Comparison of ENCODE assay signal across 8 cellular contexts in genomic region chr2:10813085-10813748, GRCh38. TPM values are rescaled to one million over a fixed set of nuclear protein-coding genes. Genes with fewer than 3 reads are reported as not detected.
DNase-seq lines count a peak whose midpoint lies in the region; ATAC-seq, FAIRE-seq and TF ChIP-seq lines count a peak whose summit lies in the region.

No MANE protein-coding gene starts in this region.

- H3K36me3 ChIP-seq in HAP-1 (replicated peaks), result peaks cover 11% of the 10 kb centered on the region
- H3K36me3 ChIP-seq in gastrocnemius medialis, result no peaks in the 10 kb centered on the region

- TF ChIP-seq CTCF in foreskin fibroblast (IDR thresholded peaks at IDR 0.05; ENCODE audit: low read depth, low read length) (no peak), gastrocnemius medialis (IDR thresholded peaks at IDR 0.05 in 4 of 5, conservative IDR thresholded peaks at IDR 0.05 in 1 of 5) (no peak), GM13976 (IDR thresholded peaks at IDR 0.05; ENCODE audit: borderline replicate concordance, control extremely low read depth, extremely low read depth, insufficient read depth, missing control alignments) (no peak), GM10266 (IDR thresholded peaks at IDR 0.05; ENCODE audit: control insufficient read depth, insufficient read depth, low read depth, missing control alignments) (no peak)

- TF ChIP-seq POLR2A in gastrocnemius medialis (IDR thresholded peaks at IDR 0.05), result no peak

- peak overlapping the region; percentile 73 to 94 (median 78) for H3K27ac ChIP-seq in gastrocnemius medialis

- H3K4me3 Mint-ChIP-seq in T-helper 17 cell, result peak overlapping the region; percentile 84

- no peak for DNase-seq in HAP-1 (ENCODE audit: low spot score in 2 of 2)
- DNase-seq in T-helper 17 cell, result no peak
- DNase-seq in foreskin fibroblast, result no peak
- DNase-seq in gastrocnemius medialis, result no peak
- DNase-seq in HuH-7.5 (ENCODE audit: low spot score), result no peak
- DNase-seq in GM13976 (ENCODE audit: low spot score), result no peak
- no peak for DNase-seq in frontal cortex (ENCODE audit: low spot score in 2 of 2)
- DNase-seq in GM10266 (ENCODE audit: extremely low spot score), result no peak

- H3K9me3 ChIP-seq in HAP-1 (no peaks in the 10 kb centered on the region), T-helper 17 cell (ENCODE audit: control insufficient read depth, low read length, poor library complexity, severe bottlenecking) (no peaks in the 10 kb centered on the region), gastrocnemius medialis (no peaks in the 10 kb centered on the region)

- no peak for ATAC-seq in T-helper 17 cell
- peak; percentile 24 to 42 for ATAC-seq in gastrocnemius medialis

- peak overlapping the region; percentile 51 for H3K27ac Mint-ChIP-seq in T-helper 17 cell

- H3K27me3 ChIP-seq in HAP-1 (ENCODE audit: low read depth) (no peaks in the 10 kb centered on the region), gastrocnemius medialis (no peaks in the 10 kb centered on the region)

- peak overlapping the region; percentile 76 for H3K4me3 ChIP-seq in HAP-1
- peak overlapping the region; percentile 54 to 60 for H3K4me3 ChIP-seq in foreskin fibroblast (ENCODE audit: low read depth in 1 of 2, low read length in 2 of 2)
- H3K4me3 ChIP-seq in gastrocnemius medialis, result peak overlapping the region; percentile 64 to 87 (median 75)

- H3K4me1 ChIP-seq in HAP-1 (peaks cover 20% of the 10 kb centered on the region), gastrocnemius medialis (peaks cover 20 to 25% of the 10 kb centered on the region in 2 donors)

- intact Hi-C loops in gastrocnemius medialis (cut with DNase I; ENCODE audit: low total_unique reads), result loop anchor here (5.0 kb wide), 1 partner anchor 776 kb away; no protein-coding TSS in a partner anchor

- FAIRE-seq in frontal cortex (lab: Jason Lieb, UNC), result no peak

- H3K36me3 Mint-ChIP-seq in T-helper 17 cell (ENCODE audit: low read depth), result no peaks in the 10 kb centered on the region

- peaks cover 11% of the 10 kb centered on the region for H3K27me3 Mint-ChIP-seq in T-helper 17 cell

- in situ Hi-C loops in HAP-1 (cut with MboI; ENCODE audit: low sequenced_read_pairs) (no loop called here), gastrocnemius medialis (cut with MboI; ENCODE audit: low sequenced_read_pairs in 4 of 4) (no loop called here), GM13976 (cut with MboI; ENCODE audit: low sequenced_read_pairs, unreplicated experiment) (no loop called here)

- H3K4me1 Mint-ChIP-seq in T-helper 17 cell, result peaks cover 27% of the 10 kb centered on the region

RNA-seq across cellular contexts. Expression of gene PDIA6, which starts 0.6 kb away (rescaled TPM):
- total RNA-seq in T-helper 17 cell (10 to 100 TPM; 53.3 to 57.4 TPM), gastrocnemius medialis (10 to 100 TPM; 32.0 to 72.4 (median 54.2) TPM), frontal cortex (124 TPM)
